Comparison of ENCODE assay signal across 1 cellular context in genomic region chr1:206261473-206261872, GRCh38. TPM values are rescaled to one million over a fixed set of nuclear protein-coding genes. Genes with fewer than 3 reads are reported as not detected.
"Had no signal": no experiment of that assay in that cellular context is flagged by ENCODE, and none has a peak within 500 bp of the region (broad histone marks: within the 10 kb centered on the region; RNA-seq: fewer than 3 reads in every experiment).

No MANE protein-coding gene starts in this region.

RNA-seq across cellular contexts. Expression of gene FAM72A, which starts 58.8 kb away (rescaled TPM):
- total RNA-seq: left ventricle myocardium inferior had no signal
